In the genomic region with DNA sequence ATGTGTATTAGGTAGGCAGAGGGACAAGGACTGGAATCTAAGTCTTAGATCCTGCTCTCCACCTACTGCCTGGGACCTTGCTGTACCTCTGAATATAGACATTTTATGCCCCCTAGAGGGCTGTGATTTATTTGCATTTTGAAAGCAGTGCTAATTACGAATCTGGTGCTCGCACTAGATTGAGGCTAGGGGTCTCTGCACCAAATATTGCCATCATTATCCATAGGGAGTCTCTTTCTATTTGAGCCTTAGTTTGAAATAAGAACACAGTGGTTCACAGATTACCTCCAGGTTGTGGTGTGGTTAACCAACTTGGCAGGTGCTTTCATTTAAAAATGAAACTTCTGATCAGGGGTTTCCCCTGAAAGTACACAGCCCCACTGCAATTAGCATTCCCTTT, we compare ENCODE assay signal across 8 cellular contexts. TPM values are rescaled to one million over a fixed set of nuclear protein-coding genes. Genes with fewer than 3 reads are reported as not detected.
DNase-seq lines count a peak whose midpoint lies in the region; ATAC-seq and TF ChIP-seq lines count a peak whose summit lies in the region.

No MANE protein-coding gene starts in this region.

- H3K36me3 Mint-ChIP-seq in glutamatergic neuron (ENCODE audit: unreplicated experiment), result no peaks in the 10 kb centered on the region

- no peaks in the 10 kb centered on the region for H3K36me3 ChIP-seq in RWPE2 (ENCODE audit: low read depth)

- ATAC-seq in HG03097 (IDR thresholded peaks at IDR 0.05; ENCODE audit: low FRiP score, unreplicated experiment), result peak; percentile 86
- ATAC-seq in RWPE2 (ENCODE audit: low read depth), result 0 out of 3 replicates have a peak, but pooled peaks have one; percentile 38

- H3K27ac Mint-ChIP-seq in glutamatergic neuron (ENCODE audit: unreplicated experiment), result no peak overlapping the region

- H3K4me1 ChIP-seq in RWPE2 (ENCODE audit: insufficient read depth, poor library complexity, severe bottlenecking), result no peaks in the 10 kb centered on the region

- H3K9me3 ChIP-seq in RWPE2 (ENCODE audit: severe bottlenecking), result no peaks in the 10 kb centered on the region

- H3K4me3 Mint-ChIP-seq in glutamatergic neuron (ENCODE audit: unreplicated experiment), result no peak overlapping the region

- H3K4me1 Mint-ChIP-seq in glutamatergic neuron (ENCODE audit: low read depth, unreplicated experiment), result no peaks in the 10 kb centered on the region

- H3K27me3 Mint-ChIP-seq in glutamatergic neuron (ENCODE audit: unreplicated experiment), result peaks cover 4% of the 10 kb centered on the region

- H3K27ac ChIP-seq in RWPE2 (ENCODE audit: poor library complexity, severe bottlenecking), result no peak overlapping the region

- peak; percentile 22 for TF ChIP-seq CTCF in RWPE2 (IDR thresholded peaks at IDR 0.05; ENCODE audit: poor library complexity, severe bottlenecking)
- peak; percentile 52 for TF ChIP-seq CTCF in glutamatergic neuron (IDR thresholded peaks at IDR 0.05; ENCODE audit: partially characterized antibody, unreplicated experiment)

- no peak overlapping the region for H3K4me3 ChIP-seq in RWPE2 (ENCODE audit: severe bottlenecking)

- H3K27me3 ChIP-seq in RWPE2 (ENCODE audit: insufficient read depth, poor library complexity, severe bottlenecking), result no peaks in the 10 kb centered on the region

- H3K9me3 Mint-ChIP-seq in glutamatergic neuron (ENCODE audit: unreplicated experiment), result peaks cover 2% of the 10 kb centered on the region

- DNase-seq in EH (ENCODE audit: low read depth) (peak; percentile 63), GM19238 (ENCODE audit: insufficient read length, low spot score) (peak; percentile 19), RWPE2 (ENCODE audit: low spot score) (no peak), glutamatergic neuron (no peak), activated gamma-delta T cell (lab: John Stamatoyannopoulos, UW) (no peak), foreskin melanocyte (no peak), ecto neural progenitor cell (ENCODE audit: low spot score) (no peak)

RNA-seq across cellular contexts. Expression of gene CNNM1, which starts 41.8 kb away (rescaled TPM):
- 0.10 TPM for total RNA-seq in glutamatergic neuron (ENCODE audit: unreplicated experiment)

RNA-seq across cellular contexts. Expression of gene GOT1, which starts 59.4 kb away (rescaled TPM):
- 37.2 TPM for total RNA-seq in glutamatergic neuron (ENCODE audit: unreplicated experiment)

Comparison
In these comparisons a context has a peak if more than half of its experiments do, and no peak if none do; other contexts are left out.
1. DNase-seq: peak in EH (single experiment) and GM19238 (single experiment); none in RWPE2 (single experiment), glutamatergic neuron (single experiment), activated gamma-delta T cell (single experiment), foreskin melanocyte (single experiment) and ecto neural progenitor cell (single experiment).